ENCODE assay signal across 11 cellular contexts in the genomic region with DNA sequence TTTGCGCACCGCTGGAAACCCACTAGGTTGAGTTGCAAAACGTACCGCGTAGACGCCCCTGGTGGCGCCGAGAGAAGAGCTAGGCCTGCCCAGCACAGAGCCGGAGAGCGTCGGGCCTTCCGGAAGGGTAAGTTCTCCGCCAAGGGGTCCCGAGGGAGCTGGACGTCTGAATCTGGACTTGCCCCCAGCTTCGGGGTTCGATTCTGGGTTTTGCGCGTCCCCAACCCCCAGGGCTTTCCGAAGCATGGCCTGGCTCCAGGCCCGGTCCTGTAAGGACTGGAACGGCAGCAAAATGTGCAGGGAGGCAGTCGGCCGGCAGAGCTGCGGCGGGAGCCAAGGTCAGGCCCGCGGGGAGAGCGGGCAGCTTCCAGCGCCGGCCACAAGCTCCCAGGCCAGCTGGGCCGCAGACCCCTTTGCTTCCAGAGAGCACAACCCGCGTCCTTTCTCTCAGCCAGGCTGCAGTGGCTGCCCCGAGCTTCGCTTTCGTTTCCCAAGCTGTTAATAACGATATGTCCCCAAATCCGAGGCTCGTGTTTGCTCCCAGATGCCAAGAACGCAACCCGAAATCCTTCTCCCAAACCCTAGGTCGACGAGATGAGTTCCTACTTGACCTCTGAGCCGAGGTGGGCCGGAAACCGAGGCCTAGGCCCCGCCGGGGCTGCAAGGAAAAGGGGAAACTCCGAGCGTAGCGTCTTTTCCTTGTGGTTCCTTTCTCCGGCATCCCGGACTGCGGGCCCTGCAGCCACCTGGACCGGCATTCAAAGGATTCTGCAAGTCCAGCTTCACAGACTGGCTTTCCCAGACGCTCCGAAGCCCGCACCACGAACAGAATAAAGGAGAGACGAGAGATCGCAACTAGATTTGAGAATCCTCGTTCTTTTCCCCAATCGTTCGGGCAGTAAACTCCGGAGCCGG. TPM values are rescaled to one million over a fixed set of nuclear protein-coding genes. Genes with fewer than 3 reads are reported as not detected.
DNase-seq lines count a peak whose midpoint lies in the region; ATAC-seq and TF ChIP-seq lines count a peak whose summit lies in the region.
"Had no signal": no experiment of that assay in that cellular context is flagged by ENCODE, and none has a peak within 500 bp of the region (broad histone marks: within the 10 kb centered on the region; RNA-seq: fewer than 3 reads in every experiment).

No MANE protein-coding gene starts in this region.

- no peak for TF ChIP-seq CTCF in thoracic aorta (IDR thresholded peaks at IDR 0.05)

- peaks cover 7% of the 10 kb centered on the region for H3K36me3 Mint-ChIP-seq in T-helper 1 cell treated with Interleukin-12 subunit alpha and Interleukin-12 subunit beta and Interleukin-4 antibody, amounts not matched to agents 30 μg/mL and 1 μg/mL, for 36 hours (ENCODE audit: low read depth)
- H3K36me3 Mint-ChIP-seq in dendritic cell treated with granulocyte-macrophage colony-stimulating factor and Interleukin-4, amounts not matched to agents 40 ng/mL and 50 ng/mL, for 4 days (ENCODE audit: low read depth): no peaks in the 10 kb centered on the region

- DNase-seq in T-helper 1 cell (no peak), lung microvascular endothelial cell (ENCODE audit: low read depth in 2 of 2) (peak; percentile 18 to 28), thoracic aorta (ENCODE audit: low spot score) (no peak), NCI-H526 treated with DMSO at 0.1 percent for 48 hours (lab: John Stamatoyannopoulos, UW) (no peak)
- no peak for DNase-seq in activated CD8-positive, alpha-beta memory T cell treated with anti-CD3 and anti-CD28 coated beads, Interleukin-2, amount 50 U/mL, for 48 hours
- DNase-seq: effector memory CD4-positive, alpha-beta T cell; NCI-H187 treated with DMSO at 0.1 percent for 48 hours had no signal

- H3K27me3 ChIP-seq in thoracic aorta (replicated peaks; ENCODE audit: insufficient read depth): peaks cover 23% of the 10 kb centered on the region

- peak overlapping the region; percentile 74 for H3K27ac Mint-ChIP-seq in T-helper 1 cell treated with Interleukin-12 subunit alpha and Interleukin-12 subunit beta and Interleukin-4 antibody, amounts not matched to agents 30 μg/mL and 1 μg/mL, for 36 hours
- H3K27ac Mint-ChIP-seq in dendritic cell treated with granulocyte-macrophage colony-stimulating factor and Interleukin-4, amounts not matched to agents 40 ng/mL and 50 ng/mL, for 4 days: no peak overlapping the region

- peaks cover 91% of the 10 kb centered on the region for H3K27me3 Mint-ChIP-seq in T-helper 1 cell treated with Interleukin-12 subunit alpha and Interleukin-12 subunit beta and Interleukin-4 antibody, amounts not matched to agents 30 μg/mL and 1 μg/mL, for 36 hours (ENCODE audit: low read depth)
- peaks cover 97% of the 10 kb centered on the region for H3K27me3 Mint-ChIP-seq in dendritic cell treated with granulocyte-macrophage colony-stimulating factor and Interleukin-4, amounts not matched to agents 40 ng/mL and 50 ng/mL, for 4 days

- peaks cover 3% of the 10 kb centered on the region for H3K9me3 Mint-ChIP-seq in T-helper 1 cell treated with Interleukin-12 subunit alpha and Interleukin-12 subunit beta and Interleukin-4 antibody, amounts not matched to agents 30 μg/mL and 1 μg/mL, for 36 hours
- H3K9me3 Mint-ChIP-seq in dendritic cell treated with granulocyte-macrophage colony-stimulating factor and Interleukin-4, amounts not matched to agents 40 ng/mL and 50 ng/mL, for 4 days: no peaks in the 10 kb centered on the region

- peaks cover 1% of the 10 kb centered on the region for H3K4me1 Mint-ChIP-seq in T-helper 1 cell treated with Interleukin-12 subunit alpha and Interleukin-12 subunit beta and Interleukin-4 antibody, amounts not matched to agents 30 μg/mL and 1 μg/mL, for 36 hours (ENCODE audit: low read depth)
- H3K4me1 Mint-ChIP-seq in dendritic cell treated with granulocyte-macrophage colony-stimulating factor and Interleukin-4, amounts not matched to agents 40 ng/mL and 50 ng/mL, for 4 days (ENCODE audit: low read depth): peaks cover 5% of the 10 kb centered on the region

- H3K36me3 ChIP-seq in thoracic aorta: no peaks in the 10 kb centered on the region

- ATAC-seq in thoracic aorta (ENCODE audit: insufficient number of reproducible peaks, low FRiP score, low read depth) (no peak), GM18909 (IDR thresholded peaks at IDR 0.05; ENCODE audit: poor library complexity, unreplicated experiment) (no peak)

- H3K27ac ChIP-seq in thoracic aorta: no peak overlapping the region

- no peak overlapping the region for H3K4me3 Mint-ChIP-seq in T-helper 1 cell treated with Interleukin-12 subunit alpha and Interleukin-12 subunit beta and Interleukin-4 antibody, amounts not matched to agents 30 μg/mL and 1 μg/mL, for 36 hours
- H3K4me3 Mint-ChIP-seq in dendritic cell treated with granulocyte-macrophage colony-stimulating factor and Interleukin-4, amounts not matched to agents 40 ng/mL and 50 ng/mL, for 4 days: peak overlapping the region; percentile 49

- peaks cover 7 to 29% of the 10 kb centered on the region in 2 donors for H3K4me1 ChIP-seq in thoracic aorta (ENCODE audit: control insufficient read depth in 1 of 2, low read depth in 2 of 2)

- no peaks in the 10 kb centered on the region for H3K9me3 ChIP-seq in thoracic aorta

- intact Hi-C loops in dendritic cell treated with granulocyte-macrophage colony-stimulating factor and Interleukin-4, amounts not matched to agents 40 ng/mL and 50 ng/mL, for 4 days (cut with micrococcal nuclease): no loop called here

- H3K4me3 ChIP-seq in thoracic aorta: peak overlapping the region; percentile 69

RNA-seq across cellular contexts. Expression of gene TBX5, which starts 3.2 kb away (rescaled TPM):
- not detected in 2 replicates for total RNA-seq in lung microvascular endothelial cell
- total RNA-seq in thoracic aorta: 1 to 10 TPM in 1 of 2 donors, under 1 TPM in 1; 0.21 to 1.5 TPM
- total RNA-seq: A172 had no signal

Comparison
In these comparisons a context has a peak if more than half of its experiments do, and no peak if none do; other contexts are left out.
1. DNase-seq: peak in lung microvascular endothelial cell (2 of 2); none in T-helper 1 cell (0 of 5), thoracic aorta (single experiment), NCI-H526 treated with DMSO at 0.1 percent for 48 hours (single experiment) and activated CD8-positive, alpha-beta memory T cell treated with anti-CD3 and anti-CD28 coated beads, Interleukin-2, amount 50 U/mL, for 48 hours (single experiment).